Comparison of ENCODE assay signal across 8 cellular contexts in the genomic region with DNA sequence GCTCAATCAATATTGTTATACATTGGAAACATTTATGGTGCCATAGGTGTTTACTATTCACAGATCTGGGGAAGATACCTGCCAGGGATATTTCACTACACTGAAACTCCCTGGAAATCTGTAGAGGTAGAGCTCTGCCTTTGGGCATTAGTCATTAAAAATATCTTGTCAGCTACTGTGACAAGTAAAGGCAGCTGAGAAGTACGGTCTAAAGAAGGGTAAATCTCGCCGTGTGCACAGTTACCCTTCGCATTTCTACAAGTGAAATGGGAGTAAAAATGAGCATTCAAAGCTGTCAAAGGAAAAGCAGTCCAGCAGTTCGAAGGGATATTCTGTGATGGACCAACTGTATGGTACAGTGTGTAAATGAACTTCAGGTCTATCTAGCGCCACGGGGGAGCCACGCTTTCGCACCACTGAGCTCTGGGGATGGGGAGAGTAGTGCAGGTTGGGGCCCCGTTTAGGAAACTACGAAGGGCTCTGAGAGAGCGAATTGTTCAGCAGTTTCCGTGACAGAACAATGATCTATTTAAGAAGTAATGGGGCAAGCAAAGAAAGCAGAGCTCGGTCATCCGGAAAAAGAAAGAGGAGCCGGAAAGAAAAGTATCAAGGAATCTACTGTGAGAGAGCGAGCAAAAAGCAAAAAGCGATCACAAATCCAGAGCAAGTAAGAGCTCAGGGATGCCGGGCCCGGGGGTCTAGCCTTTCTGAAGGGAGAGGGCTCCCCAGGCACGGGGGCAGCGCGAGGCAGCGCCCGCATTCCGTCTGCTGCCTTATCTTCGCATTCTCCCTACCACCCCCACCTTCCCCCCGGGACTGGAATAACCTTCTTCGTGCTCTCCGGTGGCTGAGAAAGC. TPM values are rescaled to one million over a fixed set of nuclear protein-coding genes. Genes with fewer than 3 reads are reported as not detected.
DNase-seq lines count a peak whose midpoint lies in the region; ATAC-seq and TF ChIP-seq lines count a peak whose summit lies in the region.

No MANE protein-coding gene starts in this region.

- no peak for ATAC-seq in Panc1
- peak; percentile 37 for ATAC-seq in left ventricle myocardium superior
- ATAC-seq in HG03439 (IDR thresholded peaks at IDR 0.05; ENCODE audit: unreplicated experiment) = no peak

- peaks cover 5% of the 10 kb centered on the region for H3K4me1 ChIP-seq in Panc1 (ENCODE audit: control insufficient read depth, insufficient read depth, low read length)

- H3K27me3 Mint-ChIP-seq in activated naive CD8-positive, alpha-beta T cell = peaks cover 3% of the 10 kb centered on the region

- TSS peak; percentile 69 for BruUV-seq in Panc1 (replicated peaks; lab: Mats Ljungman, UMichigan)

- in situ Hi-C loops in Panc1 (cut with HindIII; ENCODE audit: low pct_unique_long_range_greater_than_20kb, low sequenced_read_pairs) = no loop called here

- peak overlapping the region; percentile 100 for H3K4me3 Mint-ChIP-seq in activated naive CD8-positive, alpha-beta T cell

- DNase-seq in D341Med (ENCODE audit: low spot score) = peak; percentile 47
- DNase-seq in HEK293T (ENCODE audit: extremely low spot score) = peak; percentile 17
- DNase-seq in Panc1 (ENCODE audit: low read depth, low spot score) = no peak
- DNase-seq in left ventricle myocardium superior = peak; percentile 33
- peak; percentile 52 for DNase-seq in pons (ENCODE audit: low spot score)
- DNase-seq in NCI-H1048 (lab: John Stamatoyannopoulos, UW) = no peak

- H3K27ac ChIP-seq in Panc1 (ENCODE audit: low read length) = peak overlapping the region; percentile 84

- peaks cover 3% of the 10 kb centered on the region; the same call in 1 of the 2 replicates for H3K36me3 ChIP-seq in Panc1 (ENCODE audit: control insufficient read depth, insufficient read depth, low read length)

- H3K27ac Mint-ChIP-seq in activated naive CD8-positive, alpha-beta T cell = peak overlapping the region; percentile 94

- H3K4me3 ChIP-seq in Panc1 (ENCODE audit: low read depth in 2 of 2, low read length in 2 of 2) = peak overlapping the region; percentile 88 to 94

- no peaks in the 10 kb centered on the region for H3K9me3 ChIP-seq in Panc1 (ENCODE audit: control insufficient read depth, insufficient read depth, low read depth, low read length)

- intact Hi-C loops in Panc1 (cut with micrococcal nuclease; ENCODE audit: unreplicated experiment) = no loop called here
- intact Hi-C loops in left ventricle myocardium superior (cut with micrococcal nuclease) = no loop called here

- TF ChIP-seq CTCF in Panc1 (IDR thresholded peaks at IDR 0.05) = no peak

- H3K27me3 ChIP-seq in Panc1 (ENCODE audit: control insufficient read depth, insufficient read depth, low read length) = no peaks in the 10 kb centered on the region

- H3K36me3 Mint-ChIP-seq in activated naive CD8-positive, alpha-beta T cell = no peaks in the 10 kb centered on the region

- no peaks in the 10 kb centered on the region for H3K9me3 Mint-ChIP-seq in activated naive CD8-positive, alpha-beta T cell (ENCODE audit: low read depth)

- peaks cover 38% of the 10 kb centered on the region for H3K4me1 Mint-ChIP-seq in activated naive CD8-positive, alpha-beta T cell (ENCODE audit: low read depth)

- CTCF ChIA-PET in HEK293T (lab: Yijun Ruan, JAX) = interaction anchor here (0.6 to 1.7 kb wide), 12 partner anchors 9 to 730 kb away, joined by 3 to 7 read pairs (median 3); no protein-coding TSS in a partner anchor
- CTCF ChIA-PET in Panc1 (lab: Charles Lee) = interaction anchor here (0.5 kb wide), 1 partner anchor 1175 kb away, joined by 3 read pairs; no protein-coding TSS in a partner anchor

- POLR2A ChIA-PET in HEK293T (lab: Yijun Ruan, JAX) = interaction anchor here (0.8 to 2.3 kb wide), 8 partner anchors 9 to 135 kb away, joined by 3 to 11 read pairs (median 6); no protein-coding TSS in a partner anchor
- POLR2A ChIA-PET in Panc1 (lab: Charles Lee) = interaction anchor here (0.7 kb wide), 1 partner anchor 16 kb away, joined by 5 read pairs; no protein-coding TSS in a partner anchor

TF ChIP-seq in HEK293T, 16 proteins besides CTCF, POLR2A, EP300 and RAD21:
- TF ChIP-seq L3MBTL2 (conservative IDR thresholded peaks at IDR 0.05) (no peak), FOXM1 (IDR thresholded peaks at IDR 0.05; ENCODE audit: borderline replicate concordance) (no peak), FOXK2 (IDR thresholded peaks at IDR 0.05) (no peak), CTBP1 (IDR thresholded peaks at IDR 0.05; ENCODE audit: borderline replicate concordance) (no peak), TARDBP (IDR thresholded peaks at IDR 0.05) (no peak), NFRKB (IDR thresholded peaks at IDR 0.05) (no peak), BHLHE40 (IDR thresholded peaks at IDR 0.05; ENCODE audit: borderline replicate concordance) (no peak)
- TF ChIP-seq, protein P1, sequence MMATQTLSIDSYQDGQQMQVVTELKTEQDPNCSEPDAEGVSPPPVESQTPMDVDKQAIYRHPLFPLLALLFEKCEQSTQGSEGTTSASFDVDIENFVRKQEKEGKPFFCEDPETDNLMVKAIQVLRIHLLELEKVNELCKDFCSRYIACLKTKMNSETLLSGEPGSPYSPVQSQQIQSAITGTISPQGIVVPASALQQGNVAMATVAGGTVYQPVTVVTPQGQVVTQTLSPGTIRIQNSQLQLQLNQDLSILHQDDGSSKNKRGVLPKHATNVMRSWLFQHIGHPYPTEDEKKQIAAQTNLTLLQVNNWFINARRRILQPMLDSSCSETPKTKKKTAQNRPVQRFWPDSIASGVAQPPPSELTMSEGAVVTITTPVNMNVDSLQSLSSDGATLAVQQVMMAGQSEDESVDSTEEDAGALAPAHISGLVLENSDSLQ (IDR thresholded peaks at IDR 0.05) = no peak

RNA-seq across cellular contexts. Expression of a gene that starts 0.6 kb away (rescaled TPM):
- total RNA-seq in Panc1 (2021; ENCODE audit: unreplicated experiment) (0.33 TPM), left ventricle myocardium superior (0.10 TPM)
- polyA plus RNA-seq in Panc1 (2012; ENCODE audit: insufficient read length) = not detected

RNA-seq across cellular contexts. Expression of a gene that starts 0.9 kb away (rescaled TPM):
- total RNA-seq in Panc1 (2021; ENCODE audit: unreplicated experiment) (22.2 TPM), left ventricle myocardium superior (14.3 TPM)
- 10.6 TPM for polyA plus RNA-seq in Panc1 (2012; ENCODE audit: insufficient read length)

Comparison
In these comparisons a context has a peak if more than half of its experiments do, and no peak if none do; other contexts are left out.
1. DNase-seq: peak in D341Med (single experiment), HEK293T (single experiment), left ventricle myocardium superior (single experiment) and pons (single experiment); none in Panc1 (single experiment) and NCI-H1048 (single experiment).